Comparison of ENCODE assay signal across 1 cellular context in the genomic region with DNA sequence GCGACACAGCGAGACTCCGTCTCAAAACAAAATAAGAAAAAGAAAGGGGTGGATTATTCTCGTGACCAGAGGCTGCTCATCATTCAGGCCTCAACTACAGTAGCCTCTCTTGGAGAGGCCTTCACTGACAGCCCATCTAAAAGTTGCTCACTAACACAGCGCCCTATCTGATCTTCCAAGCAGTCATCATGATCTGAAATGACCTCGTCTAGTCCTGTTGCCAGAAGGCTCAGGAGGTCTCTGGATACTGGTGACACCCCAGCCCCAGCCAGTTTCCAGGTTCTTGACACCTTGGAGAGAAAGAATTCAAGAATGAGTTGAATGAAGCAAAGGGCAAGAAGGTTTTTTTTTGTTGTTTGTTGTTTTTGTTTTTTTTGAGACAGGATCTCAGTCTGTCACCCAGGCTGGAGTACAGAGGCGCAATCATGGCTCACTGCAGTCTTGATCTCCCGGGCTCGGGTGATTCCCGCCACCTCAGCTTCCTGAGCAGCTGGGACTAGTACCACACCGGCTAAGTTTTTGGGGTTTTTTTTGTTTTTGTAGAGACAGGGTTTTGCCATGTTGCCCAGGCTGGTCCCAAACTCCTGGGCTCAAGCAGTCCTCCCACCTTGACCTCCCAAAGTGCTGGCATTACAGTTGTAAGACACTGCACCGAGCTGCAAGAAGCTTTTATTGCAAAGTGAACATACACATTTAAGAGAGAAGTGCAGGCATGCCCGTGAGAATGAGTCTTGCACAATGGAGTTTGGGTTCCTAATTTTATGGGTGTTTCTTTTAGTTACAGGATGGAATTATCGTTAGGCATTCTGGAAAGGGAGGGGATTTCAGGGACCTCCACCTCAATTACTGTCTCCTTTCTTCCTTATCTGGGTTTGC.
TF ChIP-seq lines count a peak whose summit lies in the region.

No MANE protein-coding gene starts in this region.

TF ChIP-seq in K562, 482 proteins besides CTCF, POLR2A, EP300 and RAD21 (continues in another document):
- TF ChIP-seq ZNF696 (CRISPR knock-in tag; conservative IDR thresholded peaks at IDR 0.05) (no peak), SIRT6 (IDR thresholded peaks at IDR 0.05; ENCODE audit: low read depth, low read length) (no peak), GABPB2 (CRISPR knock-in tag; conservative IDR thresholded peaks at IDR 0.05) (no peak), MEIS2 (IDR thresholded peaks at IDR 0.05; ENCODE audit: partially characterized antibody) (peak; percentile 25), ZBTB33 (CRISPR knock-in tag; IDR thresholded peaks at IDR 0.05) (peak; percentile 62; the same call in 1 of the 2 replicates), KDM5B (IDR thresholded peaks at IDR 0.05; ENCODE audit: insufficient replicate concordance, low read depth, low read length) (peak; percentile 19), HMBOX1 (IDR thresholded peaks at IDR 0.05) (no peak), POLR3A (IDR thresholded peaks at IDR 0.05; ENCODE audit: borderline replicate concordance, extremely low read depth, insufficient read depth, insufficient read length) (no peak), ZNF445 (CRISPR knock-in tag; IDR thresholded peaks at IDR 0.05; ENCODE audit: low read depth) (no peak), CTBP1 (IDR thresholded peaks at IDR 0.05; ENCODE audit: borderline replicate concordance) (no peak; the same call in 1 of the 2 replicates), MGA (IDR thresholded peaks at IDR 0.05) (peak; percentile 19; the same call in 1 of the 2 replicates), DPF2 (IDR thresholded peaks at IDR 0.05) (peak; percentile 38), CEBPB (tag; IDR thresholded peaks at IDR 0.05) (peak; percentile 43; the same call in 1 of the 2 replicates)
- TF ChIP-seq, protein P1, sequence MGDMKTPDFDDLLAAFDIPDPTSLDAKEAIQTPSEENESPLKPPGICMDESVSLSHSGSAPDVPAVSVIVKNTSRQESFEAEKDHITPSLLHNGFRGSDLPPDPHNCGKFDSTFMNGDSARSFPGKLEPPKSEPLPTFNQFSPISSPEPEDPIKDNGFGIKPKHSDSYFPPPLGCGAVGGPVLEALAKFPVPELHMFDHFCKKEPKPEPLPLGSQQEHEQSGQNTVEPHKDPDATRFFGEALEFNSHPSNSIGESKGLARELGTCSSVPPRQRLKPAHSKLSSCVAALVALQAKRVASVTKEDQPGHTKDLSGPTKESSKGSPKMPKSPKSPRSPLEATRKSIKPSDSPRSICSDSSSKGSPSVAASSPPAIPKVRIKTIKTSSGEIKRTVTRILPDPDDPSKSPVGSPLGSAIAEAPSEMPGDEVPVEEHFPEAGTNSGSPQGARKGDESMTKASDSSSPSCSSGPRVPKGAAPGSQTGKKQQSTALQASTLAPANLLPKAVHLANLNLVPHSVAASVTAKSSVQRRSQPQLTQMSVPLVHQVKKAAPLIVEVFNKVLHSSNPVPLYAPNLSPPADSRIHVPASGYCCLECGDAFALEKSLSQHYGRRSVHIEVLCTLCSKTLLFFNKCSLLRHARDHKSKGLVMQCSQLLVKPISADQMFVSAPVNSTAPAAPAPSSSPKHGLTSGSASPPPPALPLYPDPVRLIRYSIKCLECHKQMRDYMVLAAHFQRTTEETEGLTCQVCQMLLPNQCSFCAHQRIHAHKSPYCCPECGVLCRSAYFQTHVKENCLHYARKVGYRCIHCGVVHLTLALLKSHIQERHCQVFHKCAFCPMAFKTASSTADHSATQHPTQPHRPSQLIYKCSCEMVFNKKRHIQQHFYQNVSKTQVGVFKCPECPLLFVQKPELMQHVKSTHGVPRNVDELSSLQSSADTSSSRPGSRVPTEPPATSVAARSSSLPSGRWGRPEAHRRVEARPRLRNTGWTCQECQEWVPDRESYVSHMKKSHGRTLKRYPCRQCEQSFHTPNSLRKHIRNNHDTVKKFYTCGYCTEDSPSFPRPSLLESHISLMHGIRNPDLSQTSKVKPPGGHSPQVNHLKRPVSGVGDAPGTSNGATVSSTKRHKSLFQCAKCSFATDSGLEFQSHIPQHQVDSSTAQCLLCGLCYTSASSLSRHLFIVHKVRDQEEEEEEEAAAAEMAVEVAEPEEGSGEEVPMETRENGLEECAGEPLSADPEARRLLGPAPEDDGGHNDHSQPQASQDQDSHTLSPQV (IDR thresholded peaks at IDR 0.05): peak; percentile 24; the same call in 1 of the 2 replicates
- TF ChIP-seq, protein P2, sequence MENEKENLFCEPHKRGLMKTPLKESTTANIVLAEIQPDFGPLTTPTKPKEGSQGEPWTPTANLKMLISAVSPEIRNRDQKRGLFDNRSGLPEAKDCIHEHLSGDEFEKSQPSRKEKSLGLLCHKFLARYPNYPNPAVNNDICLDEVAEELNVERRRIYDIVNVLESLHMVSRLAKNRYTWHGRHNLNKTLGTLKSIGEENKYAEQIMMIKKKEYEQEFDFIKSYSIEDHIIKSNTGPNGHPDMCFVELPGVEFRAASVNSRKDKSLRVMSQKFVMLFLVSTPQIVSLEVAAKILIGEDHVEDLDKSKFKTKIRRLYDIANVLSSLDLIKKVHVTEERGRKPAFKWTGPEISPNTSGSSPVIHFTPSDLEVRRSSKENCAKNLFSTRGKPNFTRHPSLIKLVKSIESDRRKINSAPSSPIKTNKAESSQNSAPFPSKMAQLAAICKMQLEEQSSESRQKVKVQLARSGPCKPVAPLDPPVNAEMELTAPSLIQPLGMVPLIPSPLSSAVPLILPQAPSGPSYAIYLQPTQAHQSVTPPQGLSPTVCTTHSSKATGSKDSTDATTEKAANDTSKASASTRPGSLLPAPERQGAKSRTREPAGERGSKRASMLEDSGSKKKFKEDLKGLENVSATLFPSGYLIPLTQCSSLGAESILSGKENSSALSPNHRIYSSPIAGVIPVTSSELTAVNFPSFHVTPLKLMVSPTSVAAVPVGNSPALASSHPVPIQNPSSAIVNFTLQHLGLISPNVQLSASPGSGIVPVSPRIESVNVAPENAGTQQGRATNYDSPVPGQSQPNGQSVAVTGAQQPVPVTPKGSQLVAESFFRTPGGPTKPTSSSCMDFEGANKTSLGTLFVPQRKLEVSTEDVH (IDR thresholded peaks at IDR 0.05; ENCODE audit: low read depth, partially characterized antibody): peak; percentile 25
- TF ChIP-seq, protein P3, sequence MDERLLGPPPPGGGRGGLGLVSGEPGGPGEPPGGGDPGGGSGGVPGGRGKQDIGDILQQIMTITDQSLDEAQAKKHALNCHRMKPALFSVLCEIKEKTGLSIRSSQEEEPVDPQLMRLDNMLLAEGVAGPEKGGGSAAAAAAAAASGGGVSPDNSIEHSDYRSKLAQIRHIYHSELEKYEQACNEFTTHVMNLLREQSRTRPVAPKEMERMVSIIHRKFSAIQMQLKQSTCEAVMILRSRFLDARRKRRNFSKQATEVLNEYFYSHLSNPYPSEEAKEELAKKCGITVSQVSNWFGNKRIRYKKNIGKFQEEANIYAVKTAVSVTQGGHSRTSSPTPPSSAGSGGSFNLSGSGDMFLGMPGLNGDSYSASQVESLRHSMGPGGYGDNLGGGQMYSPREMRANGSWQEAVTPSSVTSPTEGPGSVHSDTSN (CRISPR knock-in tag; IDR thresholded peaks at IDR 0.05; ENCODE audit: low read depth): no peak
- TF ChIP-seq, protein P3 (tag; conservative IDR thresholded peaks at IDR 0.05; ENCODE audit: low read depth): 0 out of 2 replicates have a peak, but pooled peaks have one; percentile 27
- TF ChIP-seq, protein P4, sequence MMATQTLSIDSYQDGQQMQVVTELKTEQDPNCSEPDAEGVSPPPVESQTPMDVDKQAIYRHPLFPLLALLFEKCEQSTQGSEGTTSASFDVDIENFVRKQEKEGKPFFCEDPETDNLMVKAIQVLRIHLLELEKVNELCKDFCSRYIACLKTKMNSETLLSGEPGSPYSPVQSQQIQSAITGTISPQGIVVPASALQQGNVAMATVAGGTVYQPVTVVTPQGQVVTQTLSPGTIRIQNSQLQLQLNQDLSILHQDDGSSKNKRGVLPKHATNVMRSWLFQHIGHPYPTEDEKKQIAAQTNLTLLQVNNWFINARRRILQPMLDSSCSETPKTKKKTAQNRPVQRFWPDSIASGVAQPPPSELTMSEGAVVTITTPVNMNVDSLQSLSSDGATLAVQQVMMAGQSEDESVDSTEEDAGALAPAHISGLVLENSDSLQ (IDR thresholded peaks at IDR 0.05): peak; percentile 70
